ENCODE assay signal across 13 cellular contexts in the genomic region with DNA sequence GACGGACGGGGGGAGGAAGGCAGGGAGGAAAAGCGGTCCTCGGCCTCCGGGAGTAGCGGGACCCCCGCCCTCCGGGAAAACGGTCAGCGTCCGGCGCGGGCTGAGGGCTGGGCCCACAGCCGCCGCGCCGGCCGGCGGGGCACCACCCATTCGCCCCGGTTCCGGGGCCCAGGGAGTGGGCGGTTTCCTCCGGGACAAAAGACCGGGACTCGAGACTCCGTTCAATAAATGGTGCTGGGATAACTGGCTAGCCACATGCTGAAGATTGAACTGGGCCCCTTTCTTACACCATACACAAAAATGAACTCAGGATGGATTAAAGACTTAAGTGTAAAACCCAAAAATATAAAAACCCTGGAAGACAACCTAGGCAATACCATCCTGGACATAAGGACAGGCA. TPM values are rescaled to one million over a fixed set of nuclear protein-coding genes. Genes with fewer than 3 reads are reported as not detected.
"Had no signal": no experiment of that assay in that cellular context is flagged by ENCODE, and none has a peak within 500 bp of the region (broad histone marks: within the 10 kb centered on the region; RNA-seq: fewer than 3 reads in every experiment).

No MANE protein-coding gene starts in this region.

RNA-seq across cellular contexts. Expression of a gene that starts 28.8 kb away (rescaled TPM):
- total RNA-seq: activated B cell treated with CpG ODN at 0.5 μM for 24 hours; activated CD4-positive, alpha-beta memory T cell treated with anti-CD3 and anti-CD28 coated beads for 36 hours; activated CD4-positive, alpha-beta memory T cell treated with anti-CD3 and anti-CD28 coated beads, Interleukin-2, amount 10 ng/mL, durations not matched to agents 7 days and 5 days; activated CD4-positive, alpha-beta T cell treated with anti-CD3 and anti-CD28 coated beads for 36 hours; activated CD4-positive, alpha-beta T cell treated with anti-CD3 and anti-CD28 coated beads, Interleukin-2, amount 10 ng/mL, durations not matched to agents 24 days and 14 days; activated CD4-positive, alpha-beta T cell treated with anti-CD3 and anti-CD28 coated beads, Interleukin-2, amount 10 ng/mL, durations not matched to agents 7 days and 5 days; activated CD8-positive, alpha-beta memory T cell treated with anti-CD3 and anti-CD28 coated beads for 36 hours; activated CD8-positive, alpha-beta memory T cell treated with anti-CD3 and anti-CD28 coated beads, Interleukin-2, amount 10 ng/mL, durations not matched to agents 7 days and 5 days; activated CD8-positive, alpha-beta T cell treated with anti-CD3 and anti-CD28 coated beads for 36 hours; activated CD8-positive, alpha-beta T cell treated with anti-CD3 and anti-CD28 coated beads, Interleukin-2, amount 10 ng/mL, durations not matched to agents 7 days and 5 days; T-helper 1 cell treated with Interleukin-12 subunit alpha and Interleukin-12 subunit beta and Interleukin-4 antibody, amounts not matched to agents 30 ng/mL and 1 ng/mL, for 36 hours; T-helper 17 cell; T-helper 2 cell treated with Interferon-gamma antibody and Interleukin-4, amounts not matched to agents 100 ng/mL and 5 ng/mL, for 36 hours had no signal
